Comparison of ENCODE assay signal across 28 cellular contexts in the genomic region with DNA sequence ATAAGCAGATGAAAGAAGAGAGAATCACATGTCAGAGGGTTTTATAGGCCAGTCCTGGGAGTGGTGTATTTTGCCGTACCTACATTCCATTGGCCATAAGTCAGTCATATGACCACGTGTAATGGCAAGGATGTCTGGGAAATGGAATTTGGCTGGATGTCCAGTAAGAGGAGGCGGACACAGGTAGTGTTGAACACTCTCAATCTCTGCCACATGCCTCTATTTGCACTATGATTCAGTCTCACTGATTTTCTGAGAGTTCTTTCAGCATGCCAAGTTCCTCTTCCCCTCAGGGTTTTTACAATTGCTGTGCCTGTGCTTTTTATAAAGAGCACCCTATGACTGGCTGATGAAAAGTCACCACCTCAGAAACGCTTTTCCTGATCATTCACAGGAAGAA.
"Had no signal": no experiment of that assay in that cellular context is flagged by ENCODE, and none has a peak within 500 bp of the region (broad histone marks: within the 10 kb centered on the region; RNA-seq: fewer than 3 reads in every experiment).

No MANE protein-coding gene starts in this region.

- H3K27ac ChIP-seq: adrenal gland, breast epithelium, esophagus muscularis mucosa, foreskin keratinocyte, gastrocnemius medialis, heart left ventricle had no signal

- DNase-seq: activated CD4-positive, alpha-beta memory T cell treated with anti-CD3 and anti-CD28 coated beads for 36 hours; activated CD4-positive, alpha-beta T cell treated with anti-CD3 and anti-CD28 coated beads for 36 hours; activated CD4-positive, alpha-beta T cell treated with anti-CD3 and anti-CD28 coated beads, Interleukin-2, amount 10 ng/mL, durations not matched to agents 24 days and 14 days; activated CD4-positive, CD25-positive, alpha-beta regulatory T cell; activated CD4-positive, CD25-positive, alpha-beta regulatory T cell treated with anti-CD3 and anti-CD28 coated beads, Interleukin-2, amount 50 U/mL, for 72 hours; activated CD8-positive, alpha-beta memory T cell treated with anti-CD3 and anti-CD28 coated beads, Interleukin-2, amount 10 ng/mL, durations not matched to agents 7 days and 5 days; activated CD8-positive, alpha-beta memory T cell treated with anti-CD3 and anti-CD28 coated beads, Interleukin-2, amount 50 U/mL, for 4 hours; activated CD8-positive, alpha-beta T cell treated with anti-CD3 and anti-CD28 coated beads, Interleukin-2, amount 10 ng/mL, durations not matched to agents 7 days and 5 days; activated effector memory CD4-positive, alpha-beta T cell treated with anti-CD3 and anti-CD28 coated beads, Interleukin-2, amount 50 U/mL, for 16 hours; activated naive CD4-positive, alpha-beta T cell treated with anti-CD3 and anti-CD28 coated beads for 36 hours; activated naive CD8-positive, alpha-beta T cell treated with anti-CD3 and anti-CD28 coated beads for 36 hours; activated naive CD8-positive, alpha-beta T cell treated with anti-CD3 and anti-CD28 coated beads, Interleukin-2, amount 50 U/mL, for 24 hours; activated T-cell treated with anti-CD3 and anti-CD28 coated beads, Interleukin-2, amount 50 U/mL, for 1 hour; activated T-cell treated with anti-CD3 and anti-CD28 coated beads, Interleukin-2, amount 50 U/mL, for 48 hours; adrenal gland; amygdala; aorta; cortex of kidney; dermis blood vessel endothelial cell; effector CD4-positive, alpha-beta T cell; effector memory CD8-positive, alpha-beta T cell; gastrocnemius medialis; glutamatergic neuron; heart left ventricle; T-helper 2 cell had no signal

- H3K4me3 ChIP-seq: adrenal gland, breast epithelium, esophagus muscularis mucosa, gastrocnemius medialis, heart left ventricle had no signal
